ENCODE assay signal across 27 cellular contexts in genomic region chr10:95532536-95532935, GRCh38. TPM values are rescaled to one million over a fixed set of nuclear protein-coding genes. Genes with fewer than 3 reads are reported as not detected.
DNase-seq lines count a peak whose midpoint lies in the region; ATAC-seq and TF ChIP-seq lines count a peak whose summit lies in the region.
"Had no signal": no experiment of that assay in that cellular context is flagged by ENCODE, and none has a peak within 500 bp of the region (broad histone marks: within the 10 kb centered on the region; RNA-seq: fewer than 3 reads in every experiment).

No MANE protein-coding gene starts in this region.

- no peak overlapping the region for H3K9ac ChIP-seq in BLaER1 treated with 17β-estradiol and CSF1 and Interleukin-3, amounts not matched to agents 10 nM and 100 nM
- no peak overlapping the region for H3K9ac ChIP-seq in smooth muscle cell (ENCODE audit: low read depth)

- no peak for TF ChIP-seq POLR2A in breast epithelium (IDR thresholded peaks at IDR 0.05)

- no peak overlapping the region for H2AFZ ChIP-seq in smooth muscle cell (ENCODE audit: low read depth)

- H3K4me3 ChIP-seq in BLaER1 treated with 17β-estradiol and CSF1 and Interleukin-3, amounts not matched to agents 10 nM and 100 nM = no peak overlapping the region
- H3K4me3 ChIP-seq in fibroblast of pulmonary artery (replicated peaks; ENCODE audit: low read depth, low read length) (no peak overlapping the region), smooth muscle cell (no peak overlapping the region), breast epithelium (no peak overlapping the region), left lung (no peak overlapping the region)
- H3K4me3 ChIP-seq: adrenal gland, GM12878, heart right ventricle, upper lobe of left lung had no signal

- TF ChIP-seq CTCF in fibroblast of pulmonary artery (IDR thresholded peaks at IDR 0.05; ENCODE audit: low read length, missing control alignments) (no peak), smooth muscle cell (IDR thresholded peaks at IDR 0.05; ENCODE audit: borderline replicate concordance, insufficient read depth, poor library complexity, severe bottlenecking) (no peak), breast epithelium (IDR thresholded peaks at IDR 0.05) (no peak), left lung (IDR thresholded peaks at IDR 0.05) (no peak)

- no peak overlapping the region for H3K27ac ChIP-seq in BLaER1 treated with 17β-estradiol and CSF1 and Interleukin-3, amounts not matched to agents 10 nM and 100 nM
- no peak overlapping the region for H3K27ac ChIP-seq in smooth muscle cell (ENCODE audit: low read depth)
- H3K27ac ChIP-seq in breast epithelium = no peak overlapping the region
- H3K27ac ChIP-seq in left lung = no peak overlapping the region

- H3K9me3 ChIP-seq in BLaER1 treated with 17β-estradiol and CSF1 and Interleukin-3, amounts not matched to agents 10 nM and 100 nM (replicated peaks in 1 of 11) = no peaks in the 10 kb centered on the region
- no peaks in the 10 kb centered on the region for H3K9me3 ChIP-seq in smooth muscle cell (replicated peaks; ENCODE audit: low read depth)
- no peaks in the 10 kb centered on the region for H3K9me3 ChIP-seq in breast epithelium
- no peaks in the 10 kb centered on the region for H3K9me3 ChIP-seq in left lung
- H3K9me3 ChIP-seq: adrenal gland, heart right ventricle, upper lobe of left lung had no signal

- intact Hi-C loops in breast epithelium (cut with DNase I; ENCODE audit: low total_unique reads) (no loop called here), left lung (cut with DNase I) (no loop called here)

- no peak for ATAC-seq in left lung
- ATAC-seq: SK-N-SH treated with all-trans-retinoic acid at 6 μM for 48 hours had no signal

- H3K36me3 ChIP-seq in BLaER1 treated with 17β-estradiol and CSF1 and Interleukin-3, amounts not matched to agents 10 nM and 100 nM = no peaks in the 10 kb centered on the region
- H3K36me3 ChIP-seq in smooth muscle cell (ENCODE audit: low read depth) (no peaks in the 10 kb centered on the region), breast epithelium (no peaks in the 10 kb centered on the region), left lung (no peaks in the 10 kb centered on the region)
- H3K36me3 ChIP-seq: adrenal gland, heart right ventricle, upper lobe of left lung had no signal

- peaks cover 7% of the 10 kb centered on the region for H3F3A ChIP-seq in smooth muscle cell (ENCODE audit: low read depth)

- peak overlapping the region in 10 of 11 experiments; percentile 14 to 64 (median 36); a peak in 14 of 22 replicates for H3K4me2 ChIP-seq in BLaER1 treated with 17β-estradiol and CSF1 and Interleukin-3, amounts not matched to agents 10 nM and 100 nM
- peak overlapping the region; percentile 19 for H3K4me2 ChIP-seq in smooth muscle cell

- DNase-seq in amniotic epithelial cell (ENCODE audit: low read depth) (peak; percentile 3), fibroblast of pulmonary artery (ENCODE audit: low read depth) (peak; percentile 15), smooth muscle cell (lab: John Stamatoyannopoulos, UW; ENCODE audit: unreplicated experiment) (no peak), breast epithelium (ENCODE audit: low spot score in 2 of 2) (no peak), left lung (no peak), 8988T (no peak), NCI-H2107 (lab: John Stamatoyannopoulos, UW) (no peak)
- DNase-seq: ACHN; activated CD4-positive, alpha-beta T cell treated with anti-CD3 and anti-CD28 coated beads for 48 hours; activated naive CD4-positive, alpha-beta T cell treated with Interleukin-2 at 50 U/mL for 16 hours; activated T-cell treated with anti-CD3 and anti-CD28 coated beads, Interleukin-2, amount 50 U/mL, for 48 hours; adrenal gland; C1 segment of cervical spinal cord; Calu3; H7; heart right ventricle; MM.1S; natural killer cell; NCI-H187; NCI-H226; NCI-H748 treated with DMSO at 0.1 percent for 48 hours; right cardiac atrium; T-helper 2 cell; upper lobe of left lung had no signal

- peaks cover 41% of the 10 kb centered on the region for H3K79me2 ChIP-seq in smooth muscle cell (ENCODE audit: low read depth)

- H3K27me3 ChIP-seq in BLaER1 treated with 17β-estradiol and CSF1 and Interleukin-3, amounts not matched to agents 10 nM and 100 nM = no peaks in the 10 kb centered on the region
- H3K27me3 ChIP-seq in smooth muscle cell (ENCODE audit: low read depth) = no peaks in the 10 kb centered on the region
- H3K27me3 ChIP-seq in breast epithelium = no peaks in the 10 kb centered on the region
- H3K27me3 ChIP-seq in left lung = no peaks in the 10 kb centered on the region
- H3K27me3 ChIP-seq: adrenal gland, heart right ventricle, upper lobe of left lung had no signal

- WGBS in smooth muscle cell (ENCODE audit: low lambda C conversion rate) = 83% methylated on average over 2 of the region's 2 CpGs

- no peaks in the 10 kb centered on the region for H4K20me1 ChIP-seq in BLaER1 treated with 17β-estradiol and CSF1 and Interleukin-3, amounts not matched to agents 10 nM and 100 nM
- H4K20me1 ChIP-seq in smooth muscle cell (ENCODE audit: low read depth) = no peaks in the 10 kb centered on the region

- peaks cover 5 to 19% (median 13%) of the 10 kb centered on the region in 10 experiments; a peak in 16 of 20 replicates for H3K4me1 ChIP-seq in BLaER1 treated with 17β-estradiol and CSF1 and Interleukin-3, amounts not matched to agents 10 nM and 100 nM
- H3K4me1 ChIP-seq in smooth muscle cell (ENCODE audit: low read depth) = peaks cover 6% of the 10 kb centered on the region
- peaks cover 0 to 4% of the 10 kb centered on the region in 2 donors for H3K4me1 ChIP-seq in breast epithelium
- H3K4me1 ChIP-seq in left lung = peaks cover 11 to 13% of the 10 kb centered on the region in 2 donors

RNA-seq across cellular contexts. Expression of gene SORBS1, which starts 28.6 kb away (rescaled TPM):
- total RNA-seq in smooth muscle cell = 21.0 and 29.0 TPM in 2 replicates
- polyA plus RNA-seq in smooth muscle cell = 11.3 and 14.6 TPM in 2 replicates
- 100 to 1,000 TPM; 156 to 455 (median 200) TPM for total RNA-seq in breast epithelium
- 10 to 100 TPM; 44.0 to 52.7 TPM for total RNA-seq in left lung

Comparison
In these comparisons a context has a peak if more than half of its experiments do, and no peak if none do; other contexts are left out.
1. DNase-seq: peak in amniotic epithelial cell (single experiment) and fibroblast of pulmonary artery (single experiment); none in smooth muscle cell (single experiment), breast epithelium (0 of 2), left lung (0 of 2), 8988T (single experiment) and NCI-H2107 (single experiment).